14 cellular contexts compared by ENCODE assay signal in genomic region chr2:180319586-180320405, GRCh38.
DNase-seq lines count a peak whose midpoint lies in the region; ATAC-seq and TF ChIP-seq lines count a peak whose summit lies in the region.
"Had no signal": no experiment of that assay in that cellular context is flagged by ENCODE, and none has a peak within 500 bp of the region (broad histone marks: within the 10 kb centered on the region; RNA-seq: fewer than 3 reads in every experiment).

No MANE protein-coding gene starts in this region.

- H3K4me3 ChIP-seq in OCI-LY7 (ENCODE audit: low read depth, low read length, poor library complexity, severe bottlenecking), result no peak overlapping the region
- H3K4me3 ChIP-seq in mucosa of descending colon, result no peak overlapping the region

- no peaks in the 10 kb centered on the region for H3K79me2 ChIP-seq in OCI-LY7 (ENCODE audit: insufficient read depth, low read depth, low read length)

- H3K4me2 ChIP-seq in OCI-LY7 (ENCODE audit: low read length), result no peak overlapping the region

- peak; percentile 73 for ATAC-seq in GM18520 (IDR thresholded peaks at IDR 0.05; ENCODE audit: unreplicated experiment)
- peak; percentile 92 for ATAC-seq in GM21528 (IDR thresholded peaks at IDR 0.05; ENCODE audit: low FRiP score, unreplicated experiment)
- ATAC-seq in HG03103 (IDR thresholded peaks at IDR 0.05; ENCODE audit: low read depth, unreplicated experiment), result peak; percentile 97
- ATAC-seq in mucosa of descending colon, result no peak
- ATAC-seq: activated CD8-positive, alpha-beta T cell treated with anti-CD3 and anti-CD28 coated beads, Interleukin-2, amount 10 ng/mL, durations not matched to agents 7 days and 5 days; HCT116 had no signal

- H3K9me3 ChIP-seq in OCI-LY7 (ENCODE audit: low read length), result no peaks in the 10 kb centered on the region
- H3K9me3 ChIP-seq in mucosa of descending colon, result no peaks in the 10 kb centered on the region
- H3K9me3 ChIP-seq: BE2C had no signal

- TF ChIP-seq CTCF in OCI-LY7 (conservative IDR thresholded peaks at IDR 0.05; ENCODE audit: low read length) (no peak), mucosa of descending colon (IDR thresholded peaks at IDR 0.05) (no peak)

- no TSS peak for BruUV-seq in OCI-LY7 (replicated peaks; lab: Mats Ljungman, UMichigan)

- intact Hi-C loops in OCI-LY7 (cut with micrococcal nuclease; ENCODE audit: unreplicated experiment) (no loop called here), mucosa of descending colon (cut with DNase I, micrococcal nuclease) (no loop called here)

- H3K36me3 ChIP-seq in OCI-LY7 (ENCODE audit: insufficient read depth, low read length), result no peaks in the 10 kb centered on the region
- no peaks in the 10 kb centered on the region for H3K36me3 ChIP-seq in mucosa of descending colon (ENCODE audit: low read depth)
- H3K36me3 ChIP-seq: BE2C had no signal

- POLR2A ChIA-PET in OCI-LY7 (lab: Charles Lee), result interaction anchor here (0.8 to 1.3 kb wide), 2 partner anchors 15 to 80 kb away, joined by 3 read pairs; no protein-coding TSS in a partner anchor

- peak; percentile 27 for DNase-seq in OCI-LY7 (ENCODE audit: low spot score)
- no peak for DNase-seq in iPS-NIHi11 (ENCODE audit: low spot score)
- DNase-seq in epidermal melanocyte (ENCODE audit: insufficient read length, low spot score), result no peak
- no peak for DNase-seq in mucosa of descending colon
- no peak for DNase-seq in activated CD4-positive, alpha-beta T cell treated with anti-CD3 and anti-CD28 coated beads for 48 hours
- DNase-seq: activated CD8-positive, alpha-beta T cell treated with anti-CD3 and anti-CD28 coated beads, Interleukin-2, amount 10 ng/mL, durations not matched to agents 7 days and 5 days; activated naive CD8-positive, alpha-beta T cell treated with anti-CD3 and anti-CD28 coated beads, Interleukin-2, amount 10 ng/mL, durations not matched to agents 7 days and 5 days; BE2C; dermis blood vessel endothelial cell; NCI-H510A had no signal

- H3K27ac ChIP-seq in OCI-LY7 (ENCODE audit: low read depth, low read length, poor library complexity, severe bottlenecking), result no peak overlapping the region

- H3K9me2 ChIP-seq in OCI-LY7 (ENCODE audit: insufficient read depth, low read length), result no peaks in the 10 kb centered on the region

- H3K4me1 ChIP-seq in OCI-LY7 (ENCODE audit: insufficient read depth, low read length, poor library complexity, severe bottlenecking), result no peaks in the 10 kb centered on the region
- H3K4me1 ChIP-seq in mucosa of descending colon (ENCODE audit: low read depth), result no peaks in the 10 kb centered on the region
- H3K4me1 ChIP-seq: BE2C had no signal

- H2AFZ ChIP-seq in OCI-LY7 (ENCODE audit: low read length), result no peak overlapping the region

- CTCF ChIA-PET in OCI-LY7 (lab: Charles Lee; ENCODE audit: unreplicated experiment), result no interaction called here

- H4K20me1 ChIP-seq in OCI-LY7 (ENCODE audit: insufficient read depth, low read length), result no peaks in the 10 kb centered on the region
